Comparison of ENCODE assay signal across 1 cellular context in genomic region chr12:38053655-38054464, GRCh38.
TF ChIP-seq lines count a peak whose summit lies in the region.

No MANE protein-coding gene starts in this region.

TF ChIP-seq in HepG2, 621 proteins besides CTCF, POLR2A, EP300 and RAD21 (continued from another document):
- TF ChIP-seq ZNF704 (CRISPR knock-in tag; IDR thresholded peaks at IDR 0.05; ENCODE audit: borderline replicate concordance), result no peak
- no peak for TF ChIP-seq CSRNP1 (CRISPR knock-in tag; IDR thresholded peaks at IDR 0.05)
- peak; percentile 25; the same call in 1 of the 2 replicates for TF ChIP-seq GATAD2A (CRISPR knock-in tag; IDR thresholded peaks at IDR 0.05)
- no peak for TF ChIP-seq GPN1 (CRISPR knock-in tag; IDR thresholded peaks at IDR 0.05; ENCODE audit: borderline replicate concordance)
- peak; percentile 28; the same call in 1 of the 2 replicates for TF ChIP-seq ZNF687 (CRISPR knock-in tag; IDR thresholded peaks at IDR 0.05)
- peak; percentile 41; the same call in 1 of the 2 replicates for TF ChIP-seq ZNF263 (CRISPR knock-in tag; IDR thresholded peaks at IDR 0.05)
- 0 out of 2 replicates have a peak, but pooled peaks have one; percentile 7 for TF ChIP-seq RXRB (CRISPR knock-in tag; IDR thresholded peaks at IDR 0.05; ENCODE audit: borderline replicate concordance)
- TF ChIP-seq ZNF782 (CRISPR knock-in tag; IDR thresholded peaks at IDR 0.05; ENCODE audit: borderline replicate concordance), result 0 out of 2 replicates have a peak, but pooled peaks have one; percentile 30
- TF ChIP-seq HMGXB4 (CRISPR knock-in tag; IDR thresholded peaks at IDR 0.05; ENCODE audit: borderline replicate concordance in 1 of 2, low read depth in 1 of 2), result peak in 1 of 2 experiments; percentile 52; a peak in 1 of 4 replicates
- TF ChIP-seq TAF15 (IDR thresholded peaks at IDR 0.05; ENCODE audit: low read depth, low read length, poor library complexity, severe bottlenecking), result no peak
- TF ChIP-seq ZMYM4 (CRISPR knock-in tag; IDR thresholded peaks at IDR 0.05), result peak; percentile 22; the same call in 1 of the 2 replicates
- no peak for TF ChIP-seq GABPA (IDR thresholded peaks at IDR 0.05; ENCODE audit: low read depth, low read length)
- TF ChIP-seq GABPA (CRISPR knock-in tag; IDR thresholded peaks at IDR 0.05; ENCODE audit: low read depth), result peak; percentile 30; the same call in 1 of the 2 replicates
- no peak for TF ChIP-seq NBN (conservative IDR thresholded peaks at IDR 0.05)
- TF ChIP-seq HNF1B (CRISPR knock-in tag; IDR thresholded peaks at IDR 0.05), result 0 out of 2 replicates have a peak, but pooled peaks have one; percentile 16
- peak; percentile 88 for TF ChIP-seq SMC3 (IDR thresholded peaks at IDR 0.05; ENCODE audit: low read length)
- no peak for TF ChIP-seq SOX13 (IDR thresholded peaks at IDR 0.05)
- TF ChIP-seq SOX13 (CRISPR knock-in tag; conservative IDR thresholded peaks at IDR 0.05 in 1 of 2, IDR thresholded peaks at IDR 0.05 in 1 of 2), result 0 out of 4 replicates have a peak, but pooled peaks of 1 of the 2 experiments have one; percentile 11
- TF ChIP-seq MLXIP (CRISPR knock-in tag; IDR thresholded peaks at IDR 0.05; ENCODE audit: borderline replicate concordance), result no peak
- TF ChIP-seq MTF1 (CRISPR knock-in tag; IDR thresholded peaks at IDR 0.05), result no peak
- peak; percentile 91 for TF ChIP-seq STAG1 (CRISPR knock-in tag; IDR thresholded peaks at IDR 0.05)
